Comparison of ENCODE assay signal across 16 cellular contexts in genomic region chr5:149138182-149138923, GRCh38. TPM values are rescaled to one million over a fixed set of nuclear protein-coding genes. Genes with fewer than 3 reads are reported as not detected.
A peak's percentile ranks its signal among the peaks of the same experiment; 100 is the strongest.
DNase-seq lines count a peak whose midpoint lies in the region; ATAC-seq and TF ChIP-seq lines count a peak whose summit lies in the region.
"Had no signal": no experiment of that assay in that cellular context is flagged by ENCODE, and none has a peak within 500 bp of the region (broad histone marks: within the 10 kb centered on the region; RNA-seq: fewer than 3 reads in every experiment).

No MANE protein-coding gene starts in this region.

- WGBS in heart left ventricle, 4 donors: 55 to 68% (median 62%) methylated on average over 7 of the region's 7 CpGs

- no TSS peak for BruUV-seq in Calu3 (replicated peaks; lab: Mats Ljungman, UMichigan)

- no peak overlapping the region for H3K9ac ChIP-seq in BLaER1 treated with 17β-estradiol and CSF1 and Interleukin-3, amounts not matched to agents 10 nM and 100 nM
- no peak overlapping the region for H3K9ac ChIP-seq in subcutaneous abdominal adipose tissue (ENCODE audit: low read length in 5 of 5)

- peaks cover 0 to 64% (median 31%) of the 10 kb centered on the region in 12 donors for H3K4me1 ChIP-seq in heart left ventricle
- peaks cover 17 to 41% (median 22%) of the 10 kb centered on the region in 10 experiments for H3K4me1 ChIP-seq in BLaER1 treated with 17β-estradiol and CSF1 and Interleukin-3, amounts not matched to agents 10 nM and 100 nM
- peaks cover 5 to 83% (median 38%) of the 10 kb centered on the region in 5 donors for H3K4me1 ChIP-seq in subcutaneous abdominal adipose tissue (ENCODE audit: control insufficient read depth in 5 of 5, insufficient read depth in 5 of 5, low read length in 5 of 5)

- DNase-seq in heart left ventricle: peak in 1 of 5 donors; percentile 56
- no peak for DNase-seq in Right ventricle myocardium inferior (ENCODE audit: missing footprints)
- peak; percentile 30 for DNase-seq in dermis blood vessel endothelial cell
- DNase-seq in Calu3: no peak
- no peak for DNase-seq in amniotic stem cell (lab: John Stamatoyannopoulos, UW)
- DNase-seq: 8988T; AML-193; C1 segment of cervical spinal cord; CD4-positive, alpha-beta T cell; DMS153; DND-41; GF-D8; GOT3; H9 had no signal

- TF ChIP-seq CTCF in heart left ventricle (IDR thresholded peaks at IDR 0.05) (no peak), Calu3 (IDR thresholded peaks at IDR 0.05; ENCODE audit: unreplicated experiment) (no peak)

- H3K4me3 ChIP-seq in heart left ventricle (no peak overlapping the region), subcutaneous abdominal adipose tissue (ENCODE audit: low read depth in 1 of 5, low read length in 5 of 5) (no peak overlapping the region)
- H3K4me3 ChIP-seq in BLaER1 treated with 17β-estradiol and CSF1 and Interleukin-3, amounts not matched to agents 10 nM and 100 nM: no peak overlapping the region

- H3K4me2 ChIP-seq in BLaER1 treated with 17β-estradiol and CSF1 and Interleukin-3, amounts not matched to agents 10 nM and 100 nM: peak overlapping the region in 6 of 11 experiments; percentile 20 to 62 (median 48); a peak in 8 of 22 replicates

- peaks cover 56% of the 10 kb centered on the region for H3K4me1 Mint-ChIP-seq in Calu3 (ENCODE audit: low read depth, unreplicated experiment)

- H3K4me3 Mint-ChIP-seq in Calu3 (ENCODE audit: low read depth, unreplicated experiment): no peak overlapping the region
- H3K4me3 Mint-ChIP-seq: CD4-positive, alpha-beta T cell; H9 had no signal

- H4K20me1 ChIP-seq in BLaER1 treated with 17β-estradiol and CSF1 and Interleukin-3, amounts not matched to agents 10 nM and 100 nM: no peaks in the 10 kb centered on the region

- ATAC-seq in heart left ventricle (peak in 1 of 4 donors; percentile 56), Right ventricle myocardium inferior (no peak)

- H3K27me3 ChIP-seq in heart left ventricle (no peaks in the 10 kb centered on the region), subcutaneous abdominal adipose tissue (ENCODE audit: control insufficient read depth in 5 of 5, insufficient read depth in 4 of 5, low read length in 5 of 5) (no peaks in the 10 kb centered on the region)
- peaks cover 0 to 19% (median 16%) of the 10 kb centered on the region in 11 experiments; a peak in 19 of 22 replicates for H3K27me3 ChIP-seq in BLaER1 treated with 17β-estradiol and CSF1 and Interleukin-3, amounts not matched to agents 10 nM and 100 nM

- peaks cover 33% of the 10 kb centered on the region for H3K36me3 Mint-ChIP-seq in Calu3 (ENCODE audit: insufficient read depth, unreplicated experiment)

- H3K36me3 ChIP-seq in heart left ventricle (no peaks in the 10 kb centered on the region), subcutaneous abdominal adipose tissue (ENCODE audit: control insufficient read depth in 5 of 5, insufficient read depth in 5 of 5, low read length in 5 of 5) (no peaks in the 10 kb centered on the region)
- H3K36me3 ChIP-seq in BLaER1 treated with 17β-estradiol and CSF1 and Interleukin-3, amounts not matched to agents 10 nM and 100 nM: no peaks in the 10 kb centered on the region

- H3K27ac ChIP-seq in heart left ventricle (peak overlapping the region; percentile 20 to 95 (median 68)), subcutaneous abdominal adipose tissue (ENCODE audit: low read depth, low read length) (peak overlapping the region; percentile 63)
- no peak overlapping the region for H3K27ac ChIP-seq in BLaER1 treated with 17β-estradiol and CSF1 and Interleukin-3, amounts not matched to agents 10 nM and 100 nM

- CTCF ChIA-PET in Calu3 (lab: Charles Lee): interaction anchor here (0.5 kb wide), 1 partner anchor 362 kb away, joined by 3 read pairs; no protein-coding TSS in a partner anchor

- TF ChIP-seq POLR2A in heart left ventricle (IDR thresholded peaks at IDR 0.05): no peak

- intact Hi-C loops in heart left ventricle (cut with DNase I): loop anchor here in 3 of 10 donors (5.0 to 10.0 kb wide), 3 partner anchors 89 to 236 kb away; partner anchors contain the start of genes GRPEL2 (in 1 of the 3) and IL17B (in 1 of the 3)
- intact Hi-C loops in Right ventricle myocardium inferior (cut with DNase I): no loop called here
- intact Hi-C loops in Calu3 (cut with micrococcal nuclease; ENCODE audit: unreplicated experiment): no loop called here

- H3K9me3 ChIP-seq in heart left ventricle (no peaks in the 10 kb centered on the region), subcutaneous abdominal adipose tissue (ENCODE audit: control insufficient read depth in 5 of 5, low read length in 5 of 5) (no peaks in the 10 kb centered on the region)
- no peaks in the 10 kb centered on the region for H3K9me3 ChIP-seq in BLaER1 treated with 17β-estradiol and CSF1 and Interleukin-3, amounts not matched to agents 10 nM and 100 nM (replicated peaks in 1 of 11)

- H3K27ac Mint-ChIP-seq in Calu3 (ENCODE audit: unreplicated experiment): no peak overlapping the region
- H3K27ac Mint-ChIP-seq: CD4-positive, alpha-beta T cell; H9 had no signal

- no peaks in the 10 kb centered on the region for H3K9me3 Mint-ChIP-seq in Calu3 (ENCODE audit: low read depth, unreplicated experiment)
- H3K9me3 Mint-ChIP-seq: CD4-positive, alpha-beta T cell; H9 had no signal

- no peaks in the 10 kb centered on the region for H3K27me3 Mint-ChIP-seq in Calu3 (ENCODE audit: unreplicated experiment)

RNA-seq across cellular contexts. Expression of gene ABLIM3, which starts 2.9 kb away (rescaled TPM):
- total RNA-seq in heart left ventricle (100 to 1,000 TPM in 4 of 9 donors, 10 to 100 TPM in 5; 70.0 to 175 (median 97.8) TPM), Right ventricle myocardium inferior (134 TPM), dermis blood vessel endothelial cell (29.8 and 41.3 TPM in 2 replicates), Calu3 (2022) (58.2 and 70.9 TPM in 2 replicates)
- polyA plus RNA-seq in heart left ventricle: 100 to 1,000 TPM in 1 of 2 donors, 10 to 100 TPM in 1; 43.2 to 103 TPM
- total RNA-seq: CD4-positive, alpha-beta T cell had no signal

Comparison
In these comparisons a context has a peak if more than half of its experiments do, and no peak if none do; other contexts are left out.
1. H3K27ac ChIP-seq: peak in heart left ventricle (12 of 12) and subcutaneous abdominal adipose tissue (single experiment); none in BLaER1 treated with 17β-estradiol and CSF1 and Interleukin-3, amounts not matched to agents 10 nM and 100 nM (0 of 11).